Comparison of ENCODE assay signal across 8 cellular contexts in genomic region chr19:1490311-1491113, GRCh38. TPM values are rescaled to one million over a fixed set of nuclear protein-coding genes. Genes with fewer than 3 reads are reported as not detected.
A peak's percentile ranks its signal among the peaks of the same experiment; 100 is the strongest.
DNase-seq lines count a peak whose midpoint lies in the region; ATAC-seq lines count a peak whose summit lies in the region.

Gene PCSK4 (minus strand): TSS chr19:1490350. CDS start chr19:1490346, 4 bp downstream.

- DNase-seq in CD4-positive, CD25-positive, alpha-beta regulatory T cell: peak; percentile 95 to 99 (median 98)
- DNase-seq in HS-5 (ENCODE audit: low read depth) (peak; percentile 89), NK-92 (lab: John Stamatoyannopoulos, UW; ENCODE audit: unreplicated experiment) (peak; percentile 93), lung microvascular endothelial cell (ENCODE audit: low read depth in 2 of 2) (peak; percentile 99)
- peak; percentile 92 to 97 for DNase-seq in activated CD8-positive, alpha-beta memory T cell treated with anti-CD3 and anti-CD28 coated beads for 4 hours (ENCODE audit: low read depth in 2 of 2)
- DNase-seq in effector memory CD4-positive, alpha-beta T cell: peak; percentile 96 to 98 (median 97)
- peak; percentile 96 to 97 (median 97) for DNase-seq in stimulated activated CD4-positive, alpha-beta T cell treated with anti-CD3 and anti-CD28 coated beads, TNF-alpha, amount 100 ng/mL, for 4 hours (ENCODE audit: low read depth in 3 of 3)

- peak; percentile 85 to 87 for ATAC-seq in CD4-positive, CD25-positive, alpha-beta regulatory T cell (ENCODE audit: low read depth in 2 of 2)
- ATAC-seq in GM19468 (IDR thresholded peaks at IDR 0.05; ENCODE audit: extremely low read depth, unreplicated experiment): peak; percentile 73

- H3K4me3 ChIP-seq in CD4-positive, CD25-positive, alpha-beta regulatory T cell (ENCODE audit: low read depth, low read length): peak within 1 kb of the TSS; percentile 76
- H3K4me3 ChIP-seq in effector memory CD4-positive, alpha-beta T cell (ENCODE audit: insufficient read depth, low read depth, low read length, poor library complexity, severe bottlenecking): peak within 1 kb of the TSS; percentile 58

- peak within 1 kb of the TSS in 2 of 3 donors; percentile 89 to 94 for H3K27ac Mint-ChIP-seq in CD4-positive, CD25-positive, alpha-beta regulatory T cell

- H3K4me1 ChIP-seq in CD4-positive, CD25-positive, alpha-beta regulatory T cell (ENCODE audit: control insufficient read depth, insufficient read depth, low read length, poor library complexity, severe bottlenecking): peaks cover 18% of the 10 kb centered on the region
- peaks cover 18% of the 10 kb centered on the region for H3K4me1 ChIP-seq in effector memory CD4-positive, alpha-beta T cell (ENCODE audit: control insufficient read depth, insufficient read depth, low read length, poor library complexity, severe bottlenecking)

- no peaks in the 10 kb centered on the region for H3K27me3 ChIP-seq in CD4-positive, CD25-positive, alpha-beta regulatory T cell (ENCODE audit: control insufficient read depth, insufficient read depth, low read length)
- no peaks in the 10 kb centered on the region for H3K27me3 ChIP-seq in effector memory CD4-positive, alpha-beta T cell (replicated peaks; ENCODE audit: control insufficient read depth, insufficient read depth, low read length, poor library complexity, severe bottlenecking)

- H3K36me3 ChIP-seq in CD4-positive, CD25-positive, alpha-beta regulatory T cell (ENCODE audit: control insufficient read depth, insufficient read depth, low read length): no peaks in the 10 kb centered on the region
- no peaks in the 10 kb centered on the region for H3K36me3 ChIP-seq in effector memory CD4-positive, alpha-beta T cell (ENCODE audit: control insufficient read depth, insufficient read depth, low read length)

- H3K4me3 Mint-ChIP-seq in CD4-positive, CD25-positive, alpha-beta regulatory T cell: peak within 1 kb of the TSS; percentile 86 to 91 (median 88)

- peaks cover 12% of the 10 kb centered on the region for H3K27me3 Mint-ChIP-seq in CD4-positive, CD25-positive, alpha-beta regulatory T cell

- no peaks in the 10 kb centered on the region for H3K9me3 Mint-ChIP-seq in CD4-positive, CD25-positive, alpha-beta regulatory T cell

- peak within 1 kb of the TSS; percentile 17 for H3K27ac ChIP-seq in CD4-positive, CD25-positive, alpha-beta regulatory T cell (ENCODE audit: insufficient read depth, low read length, poor library complexity, severe bottlenecking)
- peak within 1 kb of the TSS; percentile 41 for H3K27ac ChIP-seq in effector memory CD4-positive, alpha-beta T cell (ENCODE audit: insufficient read depth, low read length, poor library complexity, severe bottlenecking)

- peaks cover 0 to 18% (median 5%) of the 10 kb centered on the region in 4 donors for H3K4me1 Mint-ChIP-seq in CD4-positive, CD25-positive, alpha-beta regulatory T cell

- no peaks in the 10 kb centered on the region for H3K9me3 ChIP-seq in CD4-positive, CD25-positive, alpha-beta regulatory T cell (ENCODE audit: control insufficient read depth in 2 of 2, low read length in 2 of 2)
- no peaks in the 10 kb centered on the region for H3K9me3 ChIP-seq in effector memory CD4-positive, alpha-beta T cell (ENCODE audit: control insufficient read depth, low read length)

- H3K36me3 Mint-ChIP-seq in CD4-positive, CD25-positive, alpha-beta regulatory T cell: no peaks in the 10 kb centered on the region

RNA-seq across cellular contexts. Expression of gene PCSK4, which starts in this region (rescaled TPM):
- total RNA-seq in CD4-positive, CD25-positive, alpha-beta regulatory T cell: 1.3 TPM
- 1 to 10 TPM in 1 of 4 donors, under 1 TPM in 2, not detected in 1; 0.08 to 1.3 (median 0.29) TPM for polyA plus RNA-seq in CD4-positive, CD25-positive, alpha-beta regulatory T cell
- 0.44 and 0.60 TPM in 2 replicates for total RNA-seq in lung microvascular endothelial cell

Comparison
In these comparisons a context has a peak if more than half of its experiments do, and no peak if none do; other contexts are left out.
1. Peak in every context shown above with its lines: DNase-seq, ATAC-seq, H3K4me3 ChIP-seq and H3K27ac ChIP-seq.
2. Peak in DNase-seq in lung microvascular endothelial cell; RNA of the gene not detected or under 1 TPM.